26 cellular contexts compared by ENCODE assay signal in the genomic region with DNA sequence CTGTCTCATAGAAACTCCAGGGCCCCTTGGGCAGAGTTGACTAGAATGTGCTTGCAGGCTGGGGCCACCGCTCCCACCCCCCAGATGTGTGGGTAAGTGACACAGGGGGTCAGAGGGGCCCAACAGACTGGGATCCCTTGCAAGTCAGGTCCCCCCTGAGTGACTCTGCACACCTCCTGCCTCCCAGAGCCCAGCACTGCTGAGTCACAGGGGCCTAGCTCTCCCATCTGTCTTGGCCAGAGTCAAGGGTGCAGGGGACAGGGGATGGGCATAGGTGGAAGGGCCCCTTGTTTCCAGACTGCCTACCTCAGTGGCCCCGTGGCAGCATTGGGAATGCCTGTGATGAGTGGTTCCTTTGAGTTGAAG. TPM values are rescaled to one million over a fixed set of nuclear protein-coding genes. Genes with fewer than 3 reads are reported as not detected.
DNase-seq lines count a peak whose midpoint lies in the region; ATAC-seq, FAIRE-seq and TF ChIP-seq lines count a peak whose summit lies in the region.
"Had no signal": no experiment of that assay in that cellular context is flagged by ENCODE, and none has a peak within 500 bp of the region (broad histone marks: within the 10 kb centered on the region; RNA-seq: fewer than 3 reads in every experiment).

No MANE protein-coding gene starts in this region.

- H3K18ac ChIP-seq in H9 (ENCODE audit: insufficient read length, low read depth, low read length): no peak overlapping the region

- no peak for TF ChIP-seq EP300 in neural cell (conservative IDR thresholded peaks at IDR 0.05; ENCODE audit: poor library complexity, severe bottlenecking)

- H3K79me1 ChIP-seq in H9 (ENCODE audit: insufficient read depth, low read depth, low read length, poor library complexity, severe bottlenecking): no peaks in the 10 kb centered on the region

- no peaks in the 10 kb centered on the region for H4K20me1 ChIP-seq in BLaER1 treated with 17β-estradiol and CSF1 and Interleukin-3, amounts not matched to agents 10 nM and 100 nM
- H4K20me1 ChIP-seq in H9 (ENCODE audit: control insufficient read depth, insufficient read depth, insufficient read length) (no peaks in the 10 kb centered on the region), neural cell (ENCODE audit: insufficient read depth) (no peaks in the 10 kb centered on the region)

- no peak overlapping the region for H3K4me3 Mint-ChIP-seq in H9
- H3K4me3 Mint-ChIP-seq: activated CD4-positive, alpha-beta T cell treated with anti-CD3 and anti-CD28 coated beads, Interleukin-2, amount 10 ng/mL, durations not matched to agents 24 days and 14 days; activated naive CD8-positive, alpha-beta T cell; natural killer cell; T-helper 2 cell treated with Interferon-gamma antibody and Interleukin-4, amounts not matched to agents 5 μg/mL and 100 μg/mL, for 36 hours had no signal

- peak overlapping the region; percentile 16 to 79 (median 64); a peak in 19 of 22 replicates for H3K27ac ChIP-seq in BLaER1 treated with 17β-estradiol and CSF1 and Interleukin-3, amounts not matched to agents 10 nM and 100 nM
- H3K27ac ChIP-seq in H9 (ENCODE audit: insufficient read length, low read depth, low read length): no peak overlapping the region
- H3K27ac ChIP-seq in caudate nucleus (ENCODE audit: low read depth, low read length): peak overlapping the region; percentile 99
- H3K27ac ChIP-seq in neural cell (ENCODE audit: low read length): peak overlapping the region; percentile 99
- H3K27ac ChIP-seq: GM23248 had no signal

- H2BK15ac ChIP-seq in H9 (ENCODE audit: low read depth, low read length): no peak overlapping the region

- no peaks in the 10 kb centered on the region for H3K36me3 ChIP-seq in BLaER1 treated with 17β-estradiol and CSF1 and Interleukin-3, amounts not matched to agents 10 nM and 100 nM
- no peaks in the 10 kb centered on the region for H3K36me3 ChIP-seq in neural cell (ENCODE audit: insufficient read depth, low read length)
- H3K36me3 ChIP-seq: esophagus squamous epithelium, stomach, upper lobe of left lung had no signal

- H3T11ph ChIP-seq in H9 (ENCODE audit: low read length): no peak overlapping the region

- H3K27me3 ChIP-seq in BLaER1 treated with 17β-estradiol and CSF1 and Interleukin-3, amounts not matched to agents 10 nM and 100 nM: no peaks in the 10 kb centered on the region
- H3K27me3 ChIP-seq in H9 (ENCODE audit: insufficient read depth, low read length): no peaks in the 10 kb centered on the region; the same call in 1 of the 2 replicates
- no peaks in the 10 kb centered on the region for H3K27me3 ChIP-seq in neural cell (ENCODE audit: insufficient read depth, low read depth, low read length)
- H3K27me3 ChIP-seq: esophagus squamous epithelium, stomach, upper lobe of left lung had no signal

- H3K27me3 Mint-ChIP-seq in H9 (ENCODE audit: low read depth): peaks cover 28% of the 10 kb centered on the region
- H3K27me3 Mint-ChIP-seq: activated CD4-positive, alpha-beta T cell treated with anti-CD3 and anti-CD28 coated beads, Interleukin-2, amount 10 ng/mL, durations not matched to agents 24 days and 14 days; activated naive CD8-positive, alpha-beta T cell had no signal

- H3K4me1 Mint-ChIP-seq in H9: peaks cover 45 to 56% of the 10 kb centered on the region in 2 experiments
- H3K4me1 Mint-ChIP-seq: activated CD4-positive, alpha-beta T cell treated with anti-CD3 and anti-CD28 coated beads, Interleukin-2, amount 10 ng/mL, durations not matched to agents 24 days and 14 days had no signal

- peak overlapping the region; percentile 41 to 90 (median 69) for H3K4me2 ChIP-seq in BLaER1 treated with 17β-estradiol and CSF1 and Interleukin-3, amounts not matched to agents 10 nM and 100 nM
- H3K4me2 ChIP-seq in H9 (ENCODE audit: insufficient read depth, insufficient read length, low read length) (no peak overlapping the region), neural cell (ENCODE audit: low read length) (peak overlapping the region; percentile 0)

- peaks cover 5% of the 10 kb centered on the region for H3K23me2 ChIP-seq in H9 (ENCODE audit: insufficient read length, low read depth, low read length, poor library complexity, severe bottlenecking)

- no peak overlapping the region for H2BK5ac ChIP-seq in H9 (ENCODE audit: insufficient read length, low read length)

- peak overlapping the region in 1 of 3 experiments; percentile 89; a peak in 1 of 7 replicates for H3K27ac Mint-ChIP-seq in H9
- H3K27ac Mint-ChIP-seq: activated CD4-positive, alpha-beta T cell treated with anti-CD3 and anti-CD28 coated beads, Interleukin-2, amount 10 ng/mL, durations not matched to agents 24 days and 14 days; activated naive CD8-positive, alpha-beta T cell; activated T-helper 2 cell treated with anti-CD3 and anti-CD28 coated beads, Interferon-gamma antibody, Interleukin-2, Interleukin-4, amounts not matched to agents 10 μg/mL and 5 μg/mL and 100 μg/mL, durations not matched to agents 14 hours and 24 hours and 36 hours; natural killer cell; T-helper 2 cell treated with Interferon-gamma antibody and Interleukin-4, amounts not matched to agents 5 μg/mL and 100 μg/mL, for 36 hours had no signal

- no peak overlapping the region for H2BK120ac ChIP-seq in H9 (ENCODE audit: low read depth, low read length, poor library complexity, severe bottlenecking)

- H2BK20ac ChIP-seq in H9 (ENCODE audit: low read depth, low read length, poor library complexity, severe bottlenecking): no peak overlapping the region

- no peak overlapping the region for H2AK5ac ChIP-seq in H9 (ENCODE audit: insufficient read length, low read length)

- peak overlapping the region; percentile 2 for H4K91ac ChIP-seq in H9 (ENCODE audit: insufficient read length, low read depth, low read length)

- H2AFZ ChIP-seq in H9 (ENCODE audit: low read length): no peak overlapping the region
- no peak overlapping the region for H2AFZ ChIP-seq in neural cell (ENCODE audit: low read depth, low read length)
- H2AFZ ChIP-seq: GM23248 had no signal

- H3K4me3 ChIP-seq in BLaER1 treated with 17β-estradiol and CSF1 and Interleukin-3, amounts not matched to agents 10 nM and 100 nM: no peak overlapping the region
- H3K4me3 ChIP-seq in neural cell (ENCODE audit: low read length): no peak overlapping the region
- H3K4me3 ChIP-seq: esophagus squamous epithelium, GM23248, stomach, upper lobe of left lung had no signal

- no peaks in the 10 kb centered on the region for H3K79me2 ChIP-seq in H9 (ENCODE audit: insufficient read depth, low read length)
- H3K79me2 ChIP-seq in neural cell (replicated peaks; ENCODE audit: insufficient read depth, low read length): no peaks in the 10 kb centered on the region

- H4K8ac ChIP-seq in H9 (replicated peaks; ENCODE audit: insufficient read length, low read depth, low read length): no peak overlapping the region

- H3F3A ChIP-seq in neural cell (ENCODE audit: insufficient read depth, low read length, poor library complexity, severe bottlenecking): no peaks in the 10 kb centered on the region

- no peaks in the 10 kb centered on the region for H3K9me3 ChIP-seq in BLaER1 treated with 17β-estradiol and CSF1 and Interleukin-3, amounts not matched to agents 10 nM and 100 nM (replicated peaks in 1 of 11)
- H3K9me3 ChIP-seq in H9 (ENCODE audit: control insufficient read depth, low read depth, low read length) (no peaks in the 10 kb centered on the region), neural cell (ENCODE audit: low read length) (no peaks in the 10 kb centered on the region)
- H3K9me3 ChIP-seq: esophagus squamous epithelium, stomach, upper lobe of left lung had no signal

- DNase-seq in H9: no peak
- peak in 3 of 61 donors; percentile 38 to 64 (median 42) for DNase-seq in caudate nucleus (lab: John Stamatoyannopoulos, UW)
- no peak for DNase-seq in frontal cortex (ENCODE audit: low spot score in 2 of 2)
- DNase-seq in left lobe of liver (ENCODE audit: low spot score): no peak
- no peak for DNase-seq in AG08395 (ENCODE audit: low spot score)
- DNase-seq in dedifferentiated amniotic fluid mesenchymal stem cell (ENCODE audit: extremely low spot score): no peak
- DNase-seq: activated CD4-positive, alpha-beta T cell treated with anti-CD3 and anti-CD28 coated beads, Interleukin-2, amount 10 ng/mL, durations not matched to agents 24 days and 14 days; DMS153; esophagus squamous epithelium; GM23248; Kasumi-1; natural killer cell; NCI-H2029; NCI-H226; NCI-H748 treated with DMSO at 0.1 percent for 48 hours; RPMI8226; stomach; upper lobe of left lung had no signal

- ATAC-seq in left lobe of liver: no peak
- ATAC-seq: natural killer cell, sciatic nerve had no signal

- no peaks in the 10 kb centered on the region for H3K9me3 Mint-ChIP-seq in H9
- H3K9me3 Mint-ChIP-seq: activated CD4-positive, alpha-beta T cell treated with anti-CD3 and anti-CD28 coated beads, Interleukin-2, amount 10 ng/mL, durations not matched to agents 24 days and 14 days; activated T-helper 2 cell treated with anti-CD3 and anti-CD28 coated beads, Interferon-gamma antibody, Interleukin-2, Interleukin-4, amounts not matched to agents 10 μg/mL and 5 μg/mL and 100 μg/mL, durations not matched to agents 14 hours and 24 hours and 36 hours; natural killer cell; T-helper 2 cell treated with Interferon-gamma antibody and Interleukin-4, amounts not matched to agents 5 μg/mL and 100 μg/mL, for 36 hours had no signal

- no peaks in the 10 kb centered on the region; a peak in 1 of 7 replicates for H3K36me3 Mint-ChIP-seq in H9 (ENCODE audit: insufficient read depth in 1 of 3, low read depth in 3 of 3)
- H3K36me3 Mint-ChIP-seq: activated naive CD8-positive, alpha-beta T cell; natural killer cell had no signal

- no peak overlapping the region for H3K56ac ChIP-seq in H9 (ENCODE audit: insufficient read length, low read depth, low read length)

- no peak overlapping the region for H2BK12ac ChIP-seq in H9 (ENCODE audit: insufficient read length, low read depth, low read length)

- peak overlapping the region in 8 of 11 experiments; percentile 16 to 52 (median 30); a peak in 12 of 22 replicates for H3K9ac ChIP-seq in BLaER1 treated with 17β-estradiol and CSF1 and Interleukin-3, amounts not matched to agents 10 nM and 100 nM
- H3K9ac ChIP-seq in H9 (ENCODE audit: extremely low read depth, insufficient read length, low read length) (no peak overlapping the region), neural cell (ENCODE audit: low read length) (peak overlapping the region; percentile 79)
- H3K9ac ChIP-seq: GM23248 had no signal

- FAIRE-seq in frontal cortex (lab: Jason Lieb, UNC): no peak
- FAIRE-seq: islet of Langerhans had no signal

- TF ChIP-seq CTCF in H9 (conservative IDR thresholded peaks at IDR 0.05) (no peak), neural cell (IDR thresholded peaks at IDR 0.05; ENCODE audit: poor library complexity, severe bottlenecking) (no peak)

- H3K14ac ChIP-seq in H9 (ENCODE audit: insufficient read depth, low read length): 0 out of 2 replicates have a peak overlapping the region, but pooled peaks have one; percentile 44

- H3K4me1 ChIP-seq in BLaER1 treated with 17β-estradiol and CSF1 and Interleukin-3, amounts not matched to agents 10 nM and 100 nM: peaks cover 66 to 79% (median 72%) of the 10 kb centered on the region in 10 experiments
- H3K4me1 ChIP-seq in H9 (ENCODE audit: insufficient read depth, low read length): peaks cover 19% of the 10 kb centered on the region; the same call in 1 of the 2 replicates

- H3K9me2 ChIP-seq in neural cell (ENCODE audit: insufficient read depth, low read length): no peaks in the 10 kb centered on the region

- H4K5ac ChIP-seq in H9 (ENCODE audit: insufficient read length, low read depth, low read length): no peak overlapping the region

- no peak overlapping the region for H3K4ac ChIP-seq in H9 (ENCODE audit: low read depth, low read length)

- no peak for TF ChIP-seq RAD21 in neural cell (conservative IDR thresholded peaks at IDR 0.05)

- WGBS in H9 (ENCODE audit: extremely low coverage, insufficient read length, low lambda C conversion rate): no CpG with 5 or more reads among the region's 2 CpGs

- no peak overlapping the region for H3K23ac ChIP-seq in H9 (ENCODE audit: insufficient read length, low read depth, low read length)

RNA-seq across cellular contexts. Expression of gene SH2D6, which starts 11.4 kb away (rescaled TPM):
- total RNA-seq in H9 (2021) (0.61 TPM in 2 replicates), frontal cortex (0.41 TPM), left lobe of liver (3.1 TPM)
- polyA plus RNA-seq in neural cell: not detected in 2 replicates
- 0.97 TPM in 1 of 2 replicates, not detected in the other for polyA minus RNA-seq in neural cell
- total RNA-seq: G401, GM23248 had no signal

RNA-seq across cellular contexts. Expression of gene CAPG, which starts 19.7 kb away (rescaled TPM):
- 72.8 and 78.8 TPM in 2 replicates for total RNA-seq in H9 (2021)
- polyA plus RNA-seq in neural cell: not detected in 2 replicates
- polyA minus RNA-seq in neural cell: not detected in 2 replicates
- total RNA-seq in frontal cortex: 9.0 TPM
- 5.0 TPM for total RNA-seq in left lobe of liver
